23 cellular contexts compared by ENCODE assay signal in genomic region chr7:108464743-108465142, GRCh38.
"Had no signal": no experiment of that assay in that cellular context is flagged by ENCODE, and none has a peak within 500 bp of the region (broad histone marks: within the 10 kb centered on the region; RNA-seq: fewer than 3 reads in every experiment).

No MANE protein-coding gene starts in this region.

- H3K27ac Mint-ChIP-seq: activated T-cell treated with anti-CD3 and anti-CD28 coated beads, Interleukin-2, amount 50 U/mL, for 72 hours; stimulated activated effector memory CD8-positive, alpha-beta T cell treated with anti-CD3 and anti-CD28 coated beads, Interleukin-12 subunit alpha, Interleukin-12 subunit beta, amount 100 ng/mL, for 72 hours; stimulated activated naive CD8-positive, alpha-beta T cell treated with anti-CD3 and anti-CD28 coated beads, Interleukin-15, Interleukin-2, amounts not matched to agents 100 ng/mL and 50 ng/mL, for 24 hours had no signal

- H3K27me3 ChIP-seq: esophagus muscularis mucosa, ovary had no signal

- H3K4me1 Mint-ChIP-seq: stimulated activated effector memory CD8-positive, alpha-beta T cell treated with anti-CD3 and anti-CD28 coated beads, Interleukin-12 subunit alpha, Interleukin-12 subunit beta, amount 100 ng/mL, for 72 hours had no signal

- H3K36me3 Mint-ChIP-seq: stimulated activated effector memory CD8-positive, alpha-beta T cell treated with anti-CD3 and anti-CD28 coated beads, Interleukin-12 subunit alpha, Interleukin-12 subunit beta, amount 100 ng/mL, for 72 hours had no signal

- H3K4me3 ChIP-seq: esophagus muscularis mucosa, left ventricle myocardium inferior, lung, ovary, prostate gland, thoracic aorta had no signal

- H3K4me1 ChIP-seq: esophagus muscularis mucosa, left ventricle myocardium inferior, prostate gland had no signal

- H3K36me3 ChIP-seq: esophagus muscularis mucosa, left ventricle myocardium inferior, ovary, prostate gland, thoracic aorta had no signal

- H3K27ac ChIP-seq: esophagus muscularis mucosa, left ventricle myocardium inferior, ovary, prostate gland, thoracic aorta, VCaP had no signal

- H3K9me3 ChIP-seq: esophagus muscularis mucosa, left ventricle myocardium inferior, ovary, prostate gland, thoracic aorta had no signal

- H3K4me3 Mint-ChIP-seq: activated T-cell treated with anti-CD3 and anti-CD28 coated beads, Interleukin-2, amount 50 U/mL, for 72 hours; stimulated activated effector memory CD8-positive, alpha-beta T cell treated with anti-CD3 and anti-CD28 coated beads, Interleukin-12 subunit alpha, Interleukin-12 subunit beta, amount 100 ng/mL, for 72 hours; stimulated activated naive CD8-positive, alpha-beta T cell treated with anti-CD3 and anti-CD28 coated beads, Interleukin-15, Interleukin-2, amounts not matched to agents 100 ng/mL and 50 ng/mL, for 24 hours had no signal

- H3K9me3 Mint-ChIP-seq: stimulated activated effector memory CD8-positive, alpha-beta T cell treated with anti-CD3 and anti-CD28 coated beads, Interleukin-12 subunit alpha, Interleukin-12 subunit beta, amount 100 ng/mL, for 72 hours; stimulated activated naive CD8-positive, alpha-beta T cell treated with anti-CD3 and anti-CD28 coated beads, Interleukin-15, Interleukin-2, amounts not matched to agents 100 ng/mL and 50 ng/mL, for 24 hours had no signal

- DNase-seq: activated CD4-positive, alpha-beta T cell treated with anti-CD3 and anti-CD28 coated beads for 4 hours; activated CD4-positive, alpha-beta T cell treated with anti-CD3 and anti-CD28 coated beads, Interleukin-2, amount 50 U/mL, for 4 hours; activated naive CD4-positive, alpha-beta T cell treated with Interleukin-2 at 50 U/mL for 16 hours; activated T-cell treated with anti-CD3 and anti-CD28 coated beads for 4 hours; activated T-cell treated with anti-CD3 and anti-CD28 coated beads, Interleukin-2, amount 50 U/mL, for 72 hours; amygdala; central memory CD4-positive, alpha-beta T cell; dermis blood vessel endothelial cell; effector CD4-positive, alpha-beta T cell; islet precursor cell; left ventricle myocardium inferior; mesendoderm; ovary; retina; small intestine; stimulated activated CD4-positive, alpha-beta T cell treated with anti-CD3 and anti-CD28 coated beads, Interleukin-4, amount 100 ng/mL, for 24 hours had no signal
